Comparison of ENCODE assay signal across 1 cellular context in the genomic region with DNA sequence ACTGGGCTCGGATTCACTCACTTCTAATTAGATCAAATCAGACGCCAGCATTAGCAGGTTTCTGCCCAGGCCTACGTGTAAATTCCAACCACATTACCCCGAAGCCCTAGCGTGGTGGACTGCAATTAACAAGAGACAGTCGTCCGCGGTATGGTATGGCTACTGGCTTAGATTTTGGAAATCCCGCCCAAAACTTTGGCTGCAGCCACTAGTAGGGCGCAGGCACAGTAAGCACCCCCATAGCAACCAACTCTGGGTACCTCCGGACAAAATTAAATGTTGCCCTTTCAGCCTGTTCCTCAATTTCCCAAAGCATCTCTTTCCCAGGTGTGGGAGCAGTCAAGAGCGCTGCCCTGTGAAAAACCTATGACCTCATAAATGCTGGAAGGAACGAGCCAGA.
TF ChIP-seq lines count a peak whose summit lies in the region.

No MANE protein-coding gene starts in this region.

TF ChIP-seq in H1, 55 proteins besides CTCF, POLR2A, EP300 and RAD21 (continued from another document):
- TF ChIP-seq NANOG (IDR thresholded peaks at IDR 0.05; ENCODE audit: insufficient read depth, low read depth, low read length, poor library complexity, severe bottlenecking) (no peak), SP4 (IDR thresholded peaks at IDR 0.05; ENCODE audit: low read length) (no peak), HDAC2 (IDR thresholded peaks at IDR 0.05; ENCODE audit: borderline replicate concordance in 1 of 2, low read depth in 2 of 2, low read length in 2 of 2) (no peak), RNF2 (IDR thresholded peaks at IDR 0.05; ENCODE audit: borderline replicate concordance, low read depth, low read length, missing control alignments, poor library complexity, severe bottlenecking) (no peak), ASH2L (IDR thresholded peaks at IDR 0.05; ENCODE audit: low read length) (no peak), SIRT6 (IDR thresholded peaks at IDR 0.05; ENCODE audit: low read length) (no peak), EGR1 (IDR thresholded peaks at IDR 0.05; ENCODE audit: borderline replicate concordance, low read depth, low read length) (no peak)
- TF ChIP-seq, protein P1, sequence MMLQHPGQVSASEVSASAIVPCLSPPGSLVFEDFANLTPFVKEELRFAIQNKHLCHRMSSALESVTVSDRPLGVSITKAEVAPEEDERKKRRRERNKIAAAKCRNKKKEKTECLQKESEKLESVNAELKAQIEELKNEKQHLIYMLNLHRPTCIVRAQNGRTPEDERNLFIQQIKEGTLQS (IDR thresholded peaks at IDR 0.05; ENCODE audit: insufficient read depth, low read depth, low read length), result no peak
